In genomic region chr16:51224317-51224716, GRCh38 we compare ENCODE assay signal across 26 cellular contexts.
"Had no signal": no experiment of that assay in that cellular context is flagged by ENCODE, and none has a peak within 500 bp of the region (broad histone marks: within the 10 kb centered on the region; RNA-seq: fewer than 3 reads in every experiment).

No MANE protein-coding gene starts in this region.

- H3K4me1 ChIP-seq: stomach, suprapubic skin, testis, thyroid gland, tibial artery, tibial nerve, transverse colon, upper lobe of right lung, uterus, vagina had no signal

- H3K9me3 ChIP-seq: stomach, suprapubic skin, testis, thoracic aorta, thyroid gland, tibial artery, tibial nerve, transverse colon, upper lobe of right lung, uterus, vagina had no signal

- H3K36me3 ChIP-seq: stomach, suprapubic skin, thoracic aorta, thyroid gland, tibial artery, tibial nerve, transverse colon, upper lobe of right lung, uterus, vagina had no signal

- H3K27ac ChIP-seq: stomach, suprapubic skin, testis, thoracic aorta, thyroid gland, tibial artery, tibial nerve, transverse colon, upper lobe of right lung, uterus, vagina had no signal

- H3K27me3 ChIP-seq: suprapubic skin, testis, thyroid gland, tibial artery, tibial nerve, upper lobe of right lung, uterus, vagina had no signal

- FAIRE-seq: urothelium cell line had no signal

- H3K4me3 ChIP-seq: stomach, suprapubic skin, testis, thoracic aorta, thyroid gland, tibial artery, tibial nerve, transverse colon, upper lobe of right lung, uterus, vagina had no signal

- DNase-seq: stimulated activated CD4-positive, alpha-beta T cell treated with anti-CD3 and anti-CD28 coated beads, Interleukin-2, amount 100 ng/mL, for 48 hours; stimulated activated CD4-positive, alpha-beta T cell treated with anti-CD3 and anti-CD28 coated beads, Interleukin-4, amount 100 ng/mL, for 1 hour; stimulated activated CD4-positive, alpha-beta T cell treated with anti-CD3 and anti-CD28 coated beads, Interleukin-4, amount 100 ng/mL, for 24 hours; stimulated activated CD4-positive, alpha-beta T cell treated with anti-CD3 and anti-CD28 coated beads, Interleukin-4, amount 100 ng/mL, for 4 hours; stimulated activated CD8-positive, alpha-beta memory T cell treated with anti-CD3 and anti-CD28 coated beads, Interleukin-4, amount 100 ng/mL, for 48 hours; stimulated activated naive B cell treated with anti-CD40 and anti-IgM and Interleukin-4, amounts not matched to agents 10 μg/mL and 1 μg/mL and 100 μg/mL, for 72 hours; stimulated activated naive CD4-positive, alpha-beta T cell; stimulated activated naive CD4-positive, alpha-beta T cell treated with Interleukin-2 at 50 U/mL for 16 hours; stimulated activated naive CD8-positive, alpha-beta T cell treated with anti-CD3 and anti-CD28 coated beads, Interleukin-15, amount 100 ng/mL, for 72 hours; stimulated activated naive CD8-positive, alpha-beta T cell treated with anti-CD3 and anti-CD28 coated beads, Interleukin-15, Interleukin-2, amounts not matched to agents 100 U/mL and 50 U/mL, for 24 hours; stomach; substantia nigra; testis; thyroid gland; tibial artery; transverse colon; trophoblast cell; upper lobe of right lung; uterus had no signal

- ATAC-seq: stimulated activated effector memory CD8-positive, alpha-beta T cell treated with anti-CD3 and anti-CD28 coated beads, Interleukin-12 subunit alpha, Interleukin-12 subunit beta, amount 100 ng/mL, for 72 hours; stimulated activated memory B cell treated with anti-CD40 and anti-IgM and Interleukin-4, amounts not matched to agents 10 μg/mL and 1 μg/mL and 100 μg/mL, for 72 hours; stimulated activated naive B cell treated with anti-CD40 and anti-IgM and Interleukin-4, amounts not matched to agents 10 μg/mL and 1 μg/mL and 100 μg/mL, for 72 hours; stimulated activated naive CD8-positive, alpha-beta T cell treated with anti-CD3 and anti-CD28 coated beads, Interleukin-15, amount 100 ng/mL, for 72 hours; stimulated activated naive CD8-positive, alpha-beta T cell treated with anti-CD3 and anti-CD28 coated beads, Interleukin-15, Interleukin-2, amounts not matched to agents 100 U/mL and 50 U/mL, for 24 hours; upper lobe of right lung had no signal
